16 cellular contexts compared by ENCODE assay signal in genomic region chr18:12329125-12329698, GRCh38. TPM values are rescaled to one million over a fixed set of nuclear protein-coding genes. Genes with fewer than 3 reads are reported as not detected.
DNase-seq lines count a peak whose midpoint lies in the region; ATAC-seq and TF ChIP-seq lines count a peak whose summit lies in the region.
"Had no signal": no experiment of that assay in that cellular context is flagged by ENCODE, and none has a peak within 500 bp of the region (broad histone marks: within the 10 kb centered on the region; RNA-seq: fewer than 3 reads in every experiment).

No MANE protein-coding gene starts in this region.

- WGBS in sigmoid colon, 2 donors, result 93 to 96% methylated on average over 11 of the region's 11 CpGs

- peaks cover 14% of the 10 kb centered on the region for H3K79me2 ChIP-seq in GM23338 (replicated peaks; ENCODE audit: insufficient read depth)

- peaks cover 36% of the 10 kb centered on the region for H3F3A ChIP-seq in GM23338 (replicated peaks; ENCODE audit: low read depth)

- TF ChIP-seq POLR2A in sigmoid colon (IDR thresholded peaks at IDR 0.05), result no peak

- peaks cover 16% of the 10 kb centered on the region for H3K4me1 Mint-ChIP-seq in activated CD8-positive, alpha-beta memory T cell treated with anti-CD3 and anti-CD28 coated beads, Interleukin-2, amount 10 ng/mL, durations not matched to agents 7 days and 5 days
- H3K4me1 Mint-ChIP-seq in GM23338, result peaks cover 15% of the 10 kb centered on the region
- H3K4me1 Mint-ChIP-seq in activated T-helper 2 cell treated with anti-CD3 and anti-CD28 coated beads, Interferon-gamma antibody, Interleukin-2, Interleukin-4, amounts not matched to agents 10 μg/mL and 5 μg/mL and 100 μg/mL, durations not matched to agents 14 hours and 24 hours and 36 hours (ENCODE audit: low read depth), result peaks cover 7% of the 10 kb centered on the region

- no peaks in the 10 kb centered on the region for H3K27me3 ChIP-seq in GM23338 (ENCODE audit: insufficient read depth)
- H3K27me3 ChIP-seq in sigmoid colon, result no peaks in the 10 kb centered on the region
- H3K27me3 ChIP-seq: BLaER1 treated with 17β-estradiol and CSF1 and Interleukin-3, amounts not matched to agents 10 nM and 100 nM had no signal

- peaks cover 13% of the 10 kb centered on the region for H3K36me3 ChIP-seq in GM23338 (ENCODE audit: insufficient read depth)
- peaks cover 29 to 67% (median 35%) of the 10 kb centered on the region in 4 donors for H3K36me3 ChIP-seq in sigmoid colon

- TF ChIP-seq CTCF in GM23338 (conservative IDR thresholded peaks at IDR 0.05; ENCODE audit: low read depth in 2 of 2) (no peak), sigmoid colon (IDR thresholded peaks at IDR 0.05) (no peak)

- DNase-seq in activated CD8-positive, alpha-beta memory T cell treated with anti-CD3 and anti-CD28 coated beads for 24 hours, result peak; percentile 42
- no peak for DNase-seq in activated CD8-positive, alpha-beta memory T cell treated with anti-CD3 and anti-CD28 coated beads, Interleukin-2, amount 10 ng/mL, durations not matched to agents 7 days and 5 days
- DNase-seq in GM23338 (ENCODE audit: low spot score) (no peak), sigmoid colon (peak; percentile 55), SKM-1 (lab: John Stamatoyannopoulos, UW; ENCODE audit: unreplicated experiment) (no peak)
- DNase-seq in activated T-helper 2 cell treated with anti-CD3 and anti-CD28 coated beads, Interferon-gamma antibody, Interleukin-2, Interleukin-4, amounts not matched to agents 10 μg/mL and 5 μg/mL and 100 μg/mL, durations not matched to agents 14 hours and 24 hours and 36 hours (ENCODE audit: low spot score), result no peak
- no peak for DNase-seq in stimulated activated naive CD4-positive, alpha-beta T cell treated with Interleukin-2 at 50 U/mL for 16 hours (lab: John Stamatoyannopoulos, UW)
- DNase-seq: 8988T, MM.1S, NCI-H1105 treated with DMSO at 0.1 percent for 48 hours, NCI-H1930, NCI-H2171, NCI-H446 treated with DMSO at 0.1 percent for 48 hours, NCI-H774 had no signal

- no peak overlapping the region for H3K27ac Mint-ChIP-seq in activated CD8-positive, alpha-beta memory T cell treated with anti-CD3 and anti-CD28 coated beads, Interleukin-2, amount 10 ng/mL, durations not matched to agents 7 days and 5 days
- H3K27ac Mint-ChIP-seq in GM23338, result no peak overlapping the region
- H3K27ac Mint-ChIP-seq in activated T-helper 2 cell treated with anti-CD3 and anti-CD28 coated beads, Interferon-gamma antibody, Interleukin-2, Interleukin-4, amounts not matched to agents 10 μg/mL and 5 μg/mL and 100 μg/mL, durations not matched to agents 14 hours and 24 hours and 36 hours, result peak overlapping the region; percentile 47

- H3K27me3 Mint-ChIP-seq in activated CD8-positive, alpha-beta memory T cell treated with anti-CD3 and anti-CD28 coated beads, Interleukin-2, amount 10 ng/mL, durations not matched to agents 7 days and 5 days, result no peaks in the 10 kb centered on the region
- no peaks in the 10 kb centered on the region for H3K27me3 Mint-ChIP-seq in GM23338 (ENCODE audit: insufficient read depth, low read depth, poor library complexity)
- no peaks in the 10 kb centered on the region for H3K27me3 Mint-ChIP-seq in activated T-helper 2 cell treated with anti-CD3 and anti-CD28 coated beads, Interferon-gamma antibody, Interleukin-2, Interleukin-4, amounts not matched to agents 10 μg/mL and 5 μg/mL and 100 μg/mL, durations not matched to agents 14 hours and 24 hours and 36 hours (ENCODE audit: low read depth)

- no peak overlapping the region for H3K4me3 Mint-ChIP-seq in activated CD8-positive, alpha-beta memory T cell treated with anti-CD3 and anti-CD28 coated beads, Interleukin-2, amount 10 ng/mL, durations not matched to agents 7 days and 5 days
- H3K4me3 Mint-ChIP-seq in GM23338, result no peak overlapping the region
- H3K4me3 Mint-ChIP-seq in activated T-helper 2 cell treated with anti-CD3 and anti-CD28 coated beads, Interferon-gamma antibody, Interleukin-2, Interleukin-4, amounts not matched to agents 10 μg/mL and 5 μg/mL and 100 μg/mL, durations not matched to agents 14 hours and 24 hours and 36 hours (ENCODE audit: low read depth), result no peak overlapping the region

- intact Hi-C loops in activated T-helper 2 cell treated with anti-CD3 and anti-CD28 coated beads, Interferon-gamma antibody, Interleukin-2, Interleukin-4, amounts not matched to agents 10 μg/mL and 5 μg/mL and 100 μg/mL, durations not matched to agents 14 hours and 24 hours and 36 hours (cut with micrococcal nuclease), result loop anchor here (5.0 kb wide), 1 partner anchor 328 kb away; the partner anchor contains the start of gene SPIRE1
- intact Hi-C loops in sigmoid colon (cut with DNase I), result no loop called here

- no peak overlapping the region for H3K4me2 ChIP-seq in GM23338
- H3K4me2 ChIP-seq: BLaER1 treated with 17β-estradiol and CSF1 and Interleukin-3, amounts not matched to agents 10 nM and 100 nM had no signal

- no peaks in the 10 kb centered on the region for H3K9me3 Mint-ChIP-seq in activated CD8-positive, alpha-beta memory T cell treated with anti-CD3 and anti-CD28 coated beads, Interleukin-2, amount 10 ng/mL, durations not matched to agents 7 days and 5 days (ENCODE audit: low read depth)
- H3K9me3 Mint-ChIP-seq in GM23338, result no peaks in the 10 kb centered on the region
- no peaks in the 10 kb centered on the region for H3K9me3 Mint-ChIP-seq in activated T-helper 2 cell treated with anti-CD3 and anti-CD28 coated beads, Interferon-gamma antibody, Interleukin-2, Interleukin-4, amounts not matched to agents 10 μg/mL and 5 μg/mL and 100 μg/mL, durations not matched to agents 14 hours and 24 hours and 36 hours

- H3K27ac ChIP-seq in GM23338 (ENCODE audit: low read depth) (peak overlapping the region; percentile 63; the same call in 1 of the 2 replicates), sigmoid colon (peak overlapping the region in 1 of 4 donors; percentile 71)
- H3K27ac ChIP-seq: BLaER1 treated with 17β-estradiol and CSF1 and Interleukin-3, amounts not matched to agents 10 nM and 100 nM had no signal

- no peaks in the 10 kb centered on the region for H3K9me3 ChIP-seq in sigmoid colon

- H3K4me1 ChIP-seq in GM23338 (ENCODE audit: insufficient read depth) (peaks cover 9% of the 10 kb centered on the region), sigmoid colon (peaks cover 0 to 25% (median 20%) of the 10 kb centered on the region in 4 donors)

- CTCF ChIA-PET in activated CD8-positive, alpha-beta memory T cell treated with anti-CD3 and anti-CD28 coated beads, Interleukin-2, amount 10 ng/mL, durations not matched to agents 7 days and 5 days (lab: Charles Lee), result interaction anchor here (1.3 to 3.7 kb wide), 7 partner anchors 12 to 57 kb away, joined by 4 to 14 read pairs (median 7); partner anchors contain the start of genes AFG3L2 and TUBB6

- H3K9me2 ChIP-seq in GM23338 (ENCODE audit: insufficient read depth), result no peaks in the 10 kb centered on the region

- no peak for ATAC-seq in activated CD8-positive, alpha-beta memory T cell treated with anti-CD3 and anti-CD28 coated beads, Interleukin-2, amount 10 ng/mL, durations not matched to agents 7 days and 5 days
- ATAC-seq in GM23338 (no peak), HG03457 (IDR thresholded peaks at IDR 0.05; ENCODE audit: unreplicated experiment) (no peak)

- H3K4me3 ChIP-seq in GM23338 (no peak overlapping the region), sigmoid colon (no peak overlapping the region)
- H3K4me3 ChIP-seq: BLaER1 treated with 17β-estradiol and CSF1 and Interleukin-3, amounts not matched to agents 10 nM and 100 nM had no signal

- no peak for TF ChIP-seq EP300 in sigmoid colon (IDR thresholded peaks at IDR 0.05)

- H4K20me1 ChIP-seq in GM23338 (replicated peaks; ENCODE audit: insufficient read depth), result no peaks in the 10 kb centered on the region; the same call in none of the 2 replicates

- H2AFZ ChIP-seq in GM23338, result no peak overlapping the region

- H3K36me3 Mint-ChIP-seq in activated CD8-positive, alpha-beta memory T cell treated with anti-CD3 and anti-CD28 coated beads, Interleukin-2, amount 10 ng/mL, durations not matched to agents 7 days and 5 days, result peaks cover 44% of the 10 kb centered on the region
- H3K36me3 Mint-ChIP-seq in GM23338 (ENCODE audit: low read depth), result peaks cover 66% of the 10 kb centered on the region
- peaks cover 50% of the 10 kb centered on the region for H3K36me3 Mint-ChIP-seq in activated T-helper 2 cell treated with anti-CD3 and anti-CD28 coated beads, Interferon-gamma antibody, Interleukin-2, Interleukin-4, amounts not matched to agents 10 μg/mL and 5 μg/mL and 100 μg/mL, durations not matched to agents 14 hours and 24 hours and 36 hours (ENCODE audit: low read depth)

TF ChIP-seq in GM23338, 12 proteins besides CTCF, POLR2A, EP300 and RAD21 (continues in another document):
- no peak for TF ChIP-seq EZH2 (IDR thresholded peaks at IDR 0.05; ENCODE audit: low read depth, unreplicated experiment)
- TF ChIP-seq ZNF331 (CRISPR knock-in tag; IDR thresholded peaks at IDR 0.05; ENCODE audit: low read depth), result no peak
- TF ChIP-seq POLR2AphosphoS5 (IDR thresholded peaks at IDR 0.05; ENCODE audit: low read depth), result no peak
- no peak for TF ChIP-seq STAT1 (IDR thresholded peaks at IDR 0.05; ENCODE audit: unreplicated experiment)
- TF ChIP-seq NANOG (IDR thresholded peaks at IDR 0.05; ENCODE audit: borderline replicate concordance), result no peak
- TF ChIP-seq ZNF114 (CRISPR knock-in tag; IDR thresholded peaks at IDR 0.05), result no peak
- no peak for TF ChIP-seq JUNB (IDR thresholded peaks at IDR 0.05; ENCODE audit: unreplicated experiment)

RNA-seq across cellular contexts. Expression of gene TUBB6, which starts 21.2 kb away (rescaled TPM):
- total RNA-seq in activated CD8-positive, alpha-beta memory T cell treated with anti-CD3 and anti-CD28 coated beads, Interleukin-2, amount 10 ng/mL, durations not matched to agents 7 days and 5 days, result 10 to 100 TPM; 14.7 to 39.0 TPM
- total RNA-seq in GM23338 (2014; rRNA removed; shearing (Covaris generic)), result 282 and 329 TPM in 2 replicates
- 136 and 148 TPM in 2 replicates for polyA plus RNA-seq in GM23338 (2016; fragmentation: Nextera tagmentation; extraction: Ambion mirVana)
- 54.2 and 57.2 TPM in 2 replicates for total RNA-seq in activated T-helper 2 cell treated with anti-CD3 and anti-CD28 coated beads, Interferon-gamma antibody, Interleukin-2, Interleukin-4, amounts not matched to agents 10 μg/mL and 5 μg/mL and 100 μg/mL, durations not matched to agents 14 hours and 24 hours and 36 hours
- 100 to 1,000 TPM; 298 to 445 (median 376) TPM for total RNA-seq in sigmoid colon
- 10 to 100 TPM; 19.2 to 58.0 (median 42.6) TPM for polyA plus RNA-seq in sigmoid colon

RNA-seq across cellular contexts. Expression of gene AFG3L2, which starts 47.8 kb away (rescaled TPM):
- total RNA-seq in activated CD8-positive, alpha-beta memory T cell treated with anti-CD3 and anti-CD28 coated beads, Interleukin-2, amount 10 ng/mL, durations not matched to agents 7 days and 5 days, result 10 to 100 TPM; 39.6 to 50.9 TPM
- total RNA-seq in GM23338 (2014; rRNA removed; shearing (Covaris generic)), result 94.9 and 105 TPM in 2 replicates
- polyA plus RNA-seq in GM23338 (2016; fragmentation: Nextera tagmentation; extraction: Ambion mirVana), result 47.5 and 50.3 TPM in 2 replicates
- 61.8 and 65.1 TPM in 2 replicates for total RNA-seq in activated T-helper 2 cell treated with anti-CD3 and anti-CD28 coated beads, Interferon-gamma antibody, Interleukin-2, Interleukin-4, amounts not matched to agents 10 μg/mL and 5 μg/mL and 100 μg/mL, durations not matched to agents 14 hours and 24 hours and 36 hours
- 10 to 100 TPM; 31.4 to 43.7 (median 38.2) TPM for total RNA-seq in sigmoid colon
- polyA plus RNA-seq in sigmoid colon, result 10 to 100 TPM; 46.2 to 56.6 (median 55.7) TPM

Comparison
In these comparisons a context has a peak if more than half of its experiments do, and no peak if none do; other contexts are left out.
1. DNase-seq: peak in activated CD8-positive, alpha-beta memory T cell treated with anti-CD3 and anti-CD28 coated beads for 24 hours (single experiment) and sigmoid colon (single experiment); none in activated CD8-positive, alpha-beta memory T cell treated with anti-CD3 and anti-CD28 coated beads, Interleukin-2, amount 10 ng/mL, durations not matched to agents 7 days and 5 days (single experiment), GM23338 (single experiment), activated T-helper 2 cell treated with anti-CD3 and anti-CD28 coated beads, Interferon-gamma antibody, Interleukin-2, Interleukin-4, amounts not matched to agents 10 μg/mL and 5 μg/mL and 100 μg/mL, durations not matched to agents 14 hours and 24 hours and 36 hours (single experiment), SKM-1 (single experiment) and stimulated activated naive CD4-positive, alpha-beta T cell treated with Interleukin-2 at 50 U/mL for 16 hours (single experiment).